ENCODE assay signal across 1 cellular context in the genomic region with DNA sequence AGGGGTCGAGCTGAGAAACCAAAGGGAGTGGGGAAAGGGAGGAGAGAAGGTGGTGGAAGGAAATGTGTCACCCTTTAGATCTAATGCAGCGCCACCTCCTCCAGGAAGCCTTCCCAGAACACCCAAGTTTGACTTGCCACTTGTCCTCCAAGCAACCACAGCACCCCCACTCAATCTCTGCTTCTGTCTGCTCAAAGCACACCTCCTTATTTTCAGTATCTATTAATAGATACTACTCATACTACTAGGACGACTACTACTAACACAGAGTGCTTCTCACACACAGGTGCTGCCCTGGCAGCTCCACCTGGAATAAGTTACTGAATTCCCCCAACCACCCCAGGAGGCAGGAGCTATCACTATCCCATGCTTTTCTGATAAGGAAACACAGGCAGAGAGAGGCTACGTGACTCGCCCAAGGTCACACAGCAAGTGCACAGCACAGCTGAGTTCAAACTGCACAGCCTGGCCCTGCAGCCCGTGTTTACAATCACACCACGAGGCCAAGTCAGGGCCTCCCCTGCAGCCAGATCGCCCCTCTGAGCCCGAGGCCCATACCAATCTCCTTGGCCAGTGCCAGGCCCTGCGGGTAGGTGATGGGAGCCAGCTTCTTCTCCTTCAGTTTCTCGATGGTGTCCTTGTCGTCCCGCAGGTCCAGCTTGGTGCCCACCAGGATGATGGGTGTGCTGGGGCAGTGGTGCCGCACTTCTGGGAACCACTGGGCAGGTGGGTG.
TF ChIP-seq lines count a peak whose summit lies in the region.

No MANE protein-coding gene starts in this region.

TF ChIP-seq in HCT116, 20 proteins besides CTCF, POLR2A, EP300 and RAD21 (continued from another document):
- TF ChIP-seq, protein P1, sequence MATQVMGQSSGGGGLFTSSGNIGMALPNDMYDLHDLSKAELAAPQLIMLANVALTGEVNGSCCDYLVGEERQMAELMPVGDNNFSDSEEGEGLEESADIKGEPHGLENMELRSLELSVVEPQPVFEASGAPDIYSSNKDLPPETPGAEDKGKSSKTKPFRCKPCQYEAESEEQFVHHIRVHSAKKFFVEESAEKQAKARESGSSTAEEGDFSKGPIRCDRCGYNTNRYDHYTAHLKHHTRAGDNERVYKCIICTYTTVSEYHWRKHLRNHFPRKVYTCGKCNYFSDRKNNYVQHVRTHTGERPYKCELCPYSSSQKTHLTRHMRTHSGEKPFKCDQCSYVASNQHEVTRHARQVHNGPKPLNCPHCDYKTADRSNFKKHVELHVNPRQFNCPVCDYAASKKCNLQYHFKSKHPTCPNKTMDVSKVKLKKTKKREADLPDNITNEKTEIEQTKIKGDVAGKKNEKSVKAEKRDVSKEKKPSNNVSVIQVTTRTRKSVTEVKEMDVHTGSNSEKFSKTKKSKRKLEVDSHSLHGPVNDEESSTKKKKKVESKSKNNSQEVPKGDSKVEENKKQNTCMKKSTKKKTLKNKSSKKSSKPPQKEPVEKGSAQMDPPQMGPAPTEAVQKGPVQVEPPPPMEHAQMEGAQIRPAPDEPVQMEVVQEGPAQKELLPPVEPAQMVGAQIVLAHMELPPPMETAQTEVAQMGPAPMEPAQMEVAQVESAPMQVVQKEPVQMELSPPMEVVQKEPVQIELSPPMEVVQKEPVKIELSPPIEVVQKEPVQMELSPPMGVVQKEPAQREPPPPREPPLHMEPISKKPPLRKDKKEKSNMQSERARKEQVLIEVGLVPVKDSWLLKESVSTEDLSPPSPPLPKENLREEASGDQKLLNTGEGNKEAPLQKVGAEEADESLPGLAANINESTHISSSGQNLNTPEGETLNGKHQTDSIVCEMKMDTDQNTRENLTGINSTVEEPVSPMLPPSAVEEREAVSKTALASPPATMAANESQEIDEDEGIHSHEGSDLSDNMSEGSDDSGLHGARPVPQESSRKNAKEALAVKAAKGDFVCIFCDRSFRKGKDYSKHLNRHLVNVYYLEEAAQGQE (IDR thresholded peaks at IDR 0.05; ENCODE audit: low read depth): no peak
- TF ChIP-seq CBX3 (IDR thresholded peaks at IDR 0.05; ENCODE audit: low read depth) (no peak), EGR1 (IDR thresholded peaks at IDR 0.05; ENCODE audit: low read depth) (no peak), ZNF274 (IDR thresholded peaks at IDR 0.05; ENCODE audit: low read depth, low read length) (no peak), POLR2AphosphoS5 (IDR thresholded peaks at IDR 0.05; ENCODE audit: low read depth, low read length) (no peak)
